ENCODE assay signal across 8 cellular contexts in genomic region chr10:32980242-32980557, GRCh38. TPM values are rescaled to one million over a fixed set of nuclear protein-coding genes. Genes with fewer than 3 reads are reported as not detected.
DNase-seq lines count a peak whose midpoint lies in the region; ATAC-seq and TF ChIP-seq lines count a peak whose summit lies in the region.

No MANE protein-coding gene starts in this region.

- H3K4me1 ChIP-seq in GM23248 (ENCODE audit: insufficient read depth) (peaks cover 56% of the 10 kb centered on the region), hepatocyte (ENCODE audit: insufficient read depth) (peaks cover 23% of the 10 kb centered on the region), smooth muscle cell (ENCODE audit: low read depth) (peaks cover 31% of the 10 kb centered on the region)

- peaks cover 11% of the 10 kb centered on the region for H3K79me2 ChIP-seq in GM23248 (ENCODE audit: insufficient read depth)
- H3K79me2 ChIP-seq in hepatocyte: no peaks in the 10 kb centered on the region
- no peaks in the 10 kb centered on the region for H3K79me2 ChIP-seq in smooth muscle cell (ENCODE audit: low read depth)

- H4K20me1 ChIP-seq in GM23248 (ENCODE audit: insufficient read depth) (no peaks in the 10 kb centered on the region), hepatocyte (ENCODE audit: insufficient read depth, poor library complexity, severe bottlenecking) (no peaks in the 10 kb centered on the region), smooth muscle cell (ENCODE audit: low read depth) (no peaks in the 10 kb centered on the region)

- H3K4me3 ChIP-seq in GM23248: peak overlapping the region; percentile 62
- H3K4me3 ChIP-seq in hepatocyte: peak overlapping the region; percentile 15
- H3K4me3 ChIP-seq in smooth muscle cell: peak overlapping the region; percentile 49

- no peaks in the 10 kb centered on the region for H3K27me3 Mint-ChIP-seq in WTC11 (ENCODE audit: low read depth)

- POLR2A ChIA-PET in WTC11 (lab: Charles Lee): interaction anchor here (0.9 to 1.3 kb wide), 3 partner anchors 18 to 29 kb away, joined by 3 to 6 read pairs (median 4); no protein-coding TSS in a partner anchor

- H3K27me3 ChIP-seq in GM23248 (replicated peaks; ENCODE audit: insufficient read depth) (no peaks in the 10 kb centered on the region), hepatocyte (no peaks in the 10 kb centered on the region), smooth muscle cell (ENCODE audit: low read depth) (no peaks in the 10 kb centered on the region)

- H3K27ac Mint-ChIP-seq in WTC11: peak overlapping the region; percentile 97

- intact Hi-C loops in posterior cingulate gyrus (cut with DNase I): no loop called here

- no peak for DNase-seq in GM23248
- DNase-seq in WTC11 (ENCODE audit: low spot score): no peak
- DNase-seq in hepatocyte (ENCODE audit: low spot score): no peak
- DNase-seq in smooth muscle cell (lab: John Stamatoyannopoulos, UW; ENCODE audit: unreplicated experiment): no peak
- DNase-seq in putamen (ENCODE audit: low spot score): no peak
- DNase-seq in posterior cingulate gyrus: no peak
- no peak for DNase-seq in D341Med (ENCODE audit: low spot score)

- H3K36me3 ChIP-seq in GM23248 (ENCODE audit: low read depth) (no peaks in the 10 kb centered on the region), hepatocyte (replicated peaks; ENCODE audit: insufficient read depth, low read depth) (no peaks in the 10 kb centered on the region), smooth muscle cell (ENCODE audit: low read depth) (no peaks in the 10 kb centered on the region)

- H3K9me3 ChIP-seq in GM23248 (ENCODE audit: low read depth): no peaks in the 10 kb centered on the region
- no peaks in the 10 kb centered on the region for H3K9me3 ChIP-seq in hepatocyte (ENCODE audit: low read depth)
- no peaks in the 10 kb centered on the region for H3K9me3 ChIP-seq in smooth muscle cell (replicated peaks; ENCODE audit: low read depth)

- H3K4me2 ChIP-seq in GM23248 (ENCODE audit: unreplicated experiment) (peak overlapping the region; percentile 92), hepatocyte (peak overlapping the region; percentile 70), smooth muscle cell (peak overlapping the region; percentile 87)

- peaks cover 64% of the 10 kb centered on the region for H3F3A ChIP-seq in GM23248 (ENCODE audit: insufficient read depth)
- H3F3A ChIP-seq in smooth muscle cell (ENCODE audit: low read depth): peaks cover 34% of the 10 kb centered on the region

- CTCF ChIA-PET in WTC11 (lab: Charles Lee): interaction anchor here (1.1 to 2.2 kb wide), 8 partner anchors 15 to 184 kb away, joined by 3 to 31 read pairs (median 4); no protein-coding TSS in a partner anchor

- H3K4me1 Mint-ChIP-seq in WTC11: peaks cover 45% of the 10 kb centered on the region

- H3K4me3 Mint-ChIP-seq in WTC11: peak overlapping the region; percentile 83

- 0 out of 2 replicates have a peak, but pooled peaks cover 4% of the 10 kb centered on the region for H3K9me3 Mint-ChIP-seq in WTC11

- H2AFZ ChIP-seq in GM23248 (0 out of 2 replicates have a peak overlapping the region, but pooled peaks have one; percentile 12), hepatocyte (peak overlapping the region; percentile 79), smooth muscle cell (ENCODE audit: low read depth) (no peak overlapping the region)

- 0% methylated on average over 6 of the region's 6 CpGs for WGBS in GM23248 (ENCODE audit: low coverage in 1 of 2, low lambda C conversion rate in 2 of 2, missing lambda C conversion rate in 2 of 2), 2 experiments
- 3% methylated on average over 6 of the region's 6 CpGs for WGBS in hepatocyte (ENCODE audit: low lambda C conversion rate, missing lambda C conversion rate)
- 8% methylated on average over 6 of the region's 6 CpGs for WGBS in smooth muscle cell (ENCODE audit: low lambda C conversion rate)

- TF ChIP-seq CTCF in WTC11 (IDR thresholded peaks at IDR 0.05) (no peak), hepatocyte (IDR thresholded peaks at IDR 0.05; ENCODE audit: poor library complexity) (no peak), smooth muscle cell (IDR thresholded peaks at IDR 0.05; ENCODE audit: borderline replicate concordance, insufficient read depth, poor library complexity, severe bottlenecking) (no peak)

- H3K9me2 ChIP-seq in GM23248 (ENCODE audit: insufficient read depth) (no peaks in the 10 kb centered on the region), hepatocyte (replicated peaks; ENCODE audit: insufficient read depth) (no peaks in the 10 kb centered on the region)

- H3K27ac ChIP-seq in GM23248 (peak overlapping the region; percentile 100), hepatocyte (peak overlapping the region; percentile 98), smooth muscle cell (ENCODE audit: low read depth) (peak overlapping the region; percentile 100)

- in situ Hi-C loops in GM23248 (cut with MboI): no loop called here

- no peak for ATAC-seq in WTC11
- ATAC-seq in GM21786 (IDR thresholded peaks at IDR 0.05; ENCODE audit: unreplicated experiment): no peak

- no peaks in the 10 kb centered on the region for H3K36me3 Mint-ChIP-seq in WTC11

- H3K9ac ChIP-seq in GM23248 (peak overlapping the region; percentile 96), smooth muscle cell (ENCODE audit: low read depth) (no peak overlapping the region)

TF ChIP-seq in WTC11, 78 proteins besides CTCF, POLR2A, EP300 and RAD21:
- 0 out of 2 replicates have a peak, but pooled peaks have one; percentile 19 for TF ChIP-seq CREM (CRISPR knock-in tag; IDR thresholded peaks at IDR 0.05)
- 0 out of 2 replicates have a peak, but pooled peaks have one; percentile 19 for TF ChIP-seq E2F5 (CRISPR knock-in tag; IDR thresholded peaks at IDR 0.05)
- no peak for TF ChIP-seq PREB (CRISPR knock-in tag; IDR thresholded peaks at IDR 0.05; ENCODE audit: borderline replicate concordance)

RNA-seq across cellular contexts. Expression of gene ITGB1, which starts 22.2 kb away (rescaled TPM):
- total RNA-seq in GM23248 (2014; rRNA removed; shearing (Covaris generic)): 5,235 and 7,382 TPM in 2 replicates
- polyA plus RNA-seq in GM23248 (2016; fragmentation: Nextera tagmentation; extraction: Ambion mirVana) (3,297 and 3,318 TPM in 2 replicates), hepatocyte (291 and 292 TPM in 2 replicates), smooth muscle cell (674 and 859 TPM in 2 replicates)
- total RNA-seq in WTC11 (2021) (317 to 344 TPM (median 321 TPM) in 3 replicates), hepatocyte (552 and 564 TPM in 2 replicates), smooth muscle cell (2,267 and 2,867 TPM in 2 replicates)
